14 cellular contexts compared by ENCODE assay signal in genomic region chr7:132755538-132756481, GRCh38.
DNase-seq lines count a peak whose midpoint lies in the region; ATAC-seq and TF ChIP-seq lines count a peak whose summit lies in the region.
"Had no signal": no experiment of that assay in that cellular context is flagged by ENCODE, and none has a peak within 500 bp of the region (broad histone marks: within the 10 kb centered on the region; RNA-seq: fewer than 3 reads in every experiment).

No MANE protein-coding gene starts in this region.

- no peaks in the 10 kb centered on the region for H3K36me3 ChIP-seq in Panc1 (ENCODE audit: control insufficient read depth, insufficient read depth, low read length)
- H3K36me3 ChIP-seq in BE2C, result no peaks in the 10 kb centered on the region
- H3K36me3 ChIP-seq: cardiac muscle cell had no signal

- DNase-seq in Panc1 (ENCODE audit: low read depth, low spot score), result no peak
- no peak for DNase-seq in fibroblast of the aortic adventitia (ENCODE audit: low read depth)
- DNase-seq in putamen (ENCODE audit: low spot score), result peak; percentile 82
- DNase-seq in GM19240 (ENCODE audit: insufficient read length, low spot score), result no peak
- no peak for DNase-seq in BE2C
- no peak for DNase-seq in activated CD4-positive, alpha-beta T cell treated with anti-CD3 and anti-CD28 coated beads for 48 hours
- DNase-seq: activated T-cell treated with anti-CD3 and anti-CD28 coated beads, Interleukin-2, amount 50 U/mL, for 48 hours; OCI-M1; right cardiac atrium had no signal

- H3K4me3 ChIP-seq in Panc1 (ENCODE audit: low read depth in 2 of 2, low read length in 2 of 2) (no peak overlapping the region), fibroblast of the aortic adventitia (ENCODE audit: low read depth, low read length) (no peak overlapping the region), BE2C (ENCODE audit: low read depth, low read length) (no peak overlapping the region)
- H3K4me3 ChIP-seq: cardiac muscle cell, lung had no signal

- no peaks in the 10 kb centered on the region for H3K9me3 ChIP-seq in Panc1 (ENCODE audit: control insufficient read depth, insufficient read depth, low read depth, low read length)
- no peaks in the 10 kb centered on the region for H3K9me3 ChIP-seq in BE2C

- ATAC-seq in Panc1, result peak; percentile 42; the same call in 1 of the 2 replicates
- no peak for ATAC-seq in GM18873 (IDR thresholded peaks at IDR 0.05; ENCODE audit: low FRiP score, unreplicated experiment)
- ATAC-seq: HepG2 had no signal

- in situ Hi-C loops in Panc1 (cut with HindIII; ENCODE audit: low pct_unique_long_range_greater_than_20kb, low sequenced_read_pairs), result no loop called here

- BruUV-seq in Panc1 (replicated peaks; lab: Mats Ljungman, UMichigan), result no TSS peak

- CTCF ChIA-PET in Panc1 (lab: Charles Lee), result no interaction called here

- H3K27me3 ChIP-seq in Panc1 (ENCODE audit: control insufficient read depth, insufficient read depth, low read length) (peaks cover 8% of the 10 kb centered on the region), BE2C (no peaks in the 10 kb centered on the region)
- H3K27me3 ChIP-seq: cardiac muscle cell had no signal

- no peak overlapping the region for H3K27ac ChIP-seq in Panc1 (ENCODE audit: low read length)
- H3K27ac ChIP-seq: cardiac muscle cell had no signal

- POLR2A ChIA-PET in Panc1 (lab: Charles Lee), result no interaction called here

- peak; percentile 25 for TF ChIP-seq CTCF in GM12873 (IDR thresholded peaks at IDR 0.05; ENCODE audit: insufficient read depth, low read depth, low read length, missing control alignments)
- no peak for TF ChIP-seq CTCF in Panc1 (IDR thresholded peaks at IDR 0.05)
- peak; percentile 8 for TF ChIP-seq CTCF in fibroblast of the aortic adventitia (IDR thresholded peaks at IDR 0.05; ENCODE audit: insufficient read depth, low read length)
- TF ChIP-seq CTCF in BE2C (IDR thresholded peaks at IDR 0.05; ENCODE audit: low read depth, low read length), result no peak; the same call in 1 of the 2 replicates

- intact Hi-C loops in Panc1 (cut with micrococcal nuclease; ENCODE audit: unreplicated experiment), result no loop called here

- H3K4me1 ChIP-seq in Panc1 (ENCODE audit: control insufficient read depth, insufficient read depth, low read length), result no peaks in the 10 kb centered on the region
- H3K4me1 ChIP-seq in BE2C, result peaks cover 6% of the 10 kb centered on the region

Comparison
In these comparisons a context has a peak if more than half of its experiments do, and no peak if none do; other contexts are left out.
1. CTCF ChIP-seq: peak in GM12873 (single experiment) and fibroblast of the aortic adventitia (single experiment); none in Panc1 (single experiment) and BE2C (single experiment).